1 cellular context compared by ENCODE assay signal in the genomic region with DNA sequence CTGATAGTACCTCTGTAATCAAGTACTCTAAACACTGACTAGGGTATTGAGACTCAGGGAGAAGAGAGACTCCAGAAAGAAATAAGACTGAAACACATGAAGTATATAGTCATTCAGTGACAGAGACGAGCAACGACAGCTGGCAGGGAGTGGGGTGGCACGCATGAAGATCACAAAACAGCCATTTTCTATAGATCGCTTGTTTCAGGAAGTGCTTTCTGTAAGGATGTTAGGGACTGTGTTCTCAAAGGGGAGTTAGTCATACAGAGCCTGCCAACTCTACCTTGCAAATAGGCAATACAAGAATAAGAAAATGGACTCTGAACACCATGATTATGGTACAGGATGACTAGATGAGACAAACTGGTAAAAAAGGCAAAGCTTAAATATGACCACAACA.
TF ChIP-seq lines count a peak whose summit lies in the region.

No MANE protein-coding gene starts in this region.

TF ChIP-seq in GM23338, 12 proteins besides CTCF, POLR2A, EP300 and RAD21 (continued from another document):
- TF ChIP-seq, protein P1, sequence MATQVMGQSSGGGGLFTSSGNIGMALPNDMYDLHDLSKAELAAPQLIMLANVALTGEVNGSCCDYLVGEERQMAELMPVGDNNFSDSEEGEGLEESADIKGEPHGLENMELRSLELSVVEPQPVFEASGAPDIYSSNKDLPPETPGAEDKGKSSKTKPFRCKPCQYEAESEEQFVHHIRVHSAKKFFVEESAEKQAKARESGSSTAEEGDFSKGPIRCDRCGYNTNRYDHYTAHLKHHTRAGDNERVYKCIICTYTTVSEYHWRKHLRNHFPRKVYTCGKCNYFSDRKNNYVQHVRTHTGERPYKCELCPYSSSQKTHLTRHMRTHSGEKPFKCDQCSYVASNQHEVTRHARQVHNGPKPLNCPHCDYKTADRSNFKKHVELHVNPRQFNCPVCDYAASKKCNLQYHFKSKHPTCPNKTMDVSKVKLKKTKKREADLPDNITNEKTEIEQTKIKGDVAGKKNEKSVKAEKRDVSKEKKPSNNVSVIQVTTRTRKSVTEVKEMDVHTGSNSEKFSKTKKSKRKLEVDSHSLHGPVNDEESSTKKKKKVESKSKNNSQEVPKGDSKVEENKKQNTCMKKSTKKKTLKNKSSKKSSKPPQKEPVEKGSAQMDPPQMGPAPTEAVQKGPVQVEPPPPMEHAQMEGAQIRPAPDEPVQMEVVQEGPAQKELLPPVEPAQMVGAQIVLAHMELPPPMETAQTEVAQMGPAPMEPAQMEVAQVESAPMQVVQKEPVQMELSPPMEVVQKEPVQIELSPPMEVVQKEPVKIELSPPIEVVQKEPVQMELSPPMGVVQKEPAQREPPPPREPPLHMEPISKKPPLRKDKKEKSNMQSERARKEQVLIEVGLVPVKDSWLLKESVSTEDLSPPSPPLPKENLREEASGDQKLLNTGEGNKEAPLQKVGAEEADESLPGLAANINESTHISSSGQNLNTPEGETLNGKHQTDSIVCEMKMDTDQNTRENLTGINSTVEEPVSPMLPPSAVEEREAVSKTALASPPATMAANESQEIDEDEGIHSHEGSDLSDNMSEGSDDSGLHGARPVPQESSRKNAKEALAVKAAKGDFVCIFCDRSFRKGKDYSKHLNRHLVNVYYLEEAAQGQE (IDR thresholded peaks at IDR 0.05; ENCODE audit: unreplicated experiment): no peak
